In the genomic region with DNA sequence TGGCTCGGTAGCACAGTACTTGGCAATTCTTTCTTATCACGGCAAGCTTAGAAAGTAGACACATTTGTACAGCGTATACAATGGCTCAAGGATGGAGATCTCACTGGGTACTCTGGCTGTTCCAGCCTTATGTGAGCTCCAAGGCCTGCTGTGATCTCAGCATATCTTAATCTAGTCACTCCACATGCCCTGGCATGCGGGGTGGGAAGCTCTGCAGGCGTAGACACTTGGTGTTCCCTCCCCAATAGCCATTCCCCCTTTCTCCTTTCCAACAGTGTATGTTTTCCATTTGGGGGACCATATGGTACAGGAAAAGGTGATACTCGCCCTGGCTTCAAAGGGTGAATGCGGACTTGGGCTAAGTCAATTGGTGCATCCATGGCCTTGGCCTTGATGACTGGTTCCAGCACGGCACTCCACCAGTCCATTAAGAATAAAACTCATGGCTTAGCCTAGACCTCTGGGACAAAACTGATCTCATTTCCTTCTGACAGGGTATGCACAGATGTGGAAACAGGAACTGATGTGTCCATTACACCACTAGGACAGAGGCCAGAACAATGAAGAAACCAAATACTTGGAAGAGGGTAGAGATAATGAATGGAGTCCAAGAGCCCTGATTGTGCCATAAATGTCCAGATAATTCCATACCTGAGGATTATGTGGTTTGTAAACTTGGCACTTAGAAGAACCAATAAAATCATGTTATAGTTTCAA, we compare ENCODE assay signal across 17 cellular contexts. TPM values are rescaled to one million over a fixed set of nuclear protein-coding genes. Genes with fewer than 3 reads are reported as not detected.
DNase-seq lines count a peak whose midpoint lies in the region; ATAC-seq, FAIRE-seq and TF ChIP-seq lines count a peak whose summit lies in the region.
"Had no signal": no experiment of that assay in that cellular context is flagged by ENCODE, and none has a peak within 500 bp of the region (broad histone marks: within the 10 kb centered on the region; RNA-seq: fewer than 3 reads in every experiment).

No MANE protein-coding gene starts in this region.

- peak overlapping the region; percentile 13 for H3K4me2 ChIP-seq in keratinocyte (ENCODE audit: control insufficient read depth, extremely low read depth, insufficient read depth, low read depth, low read length)

- H3K4me3 ChIP-seq in keratinocyte (ENCODE audit: control insufficient read depth in 2 of 3, extremely low read depth in 1 of 3, insufficient read depth in 2 of 3, low read depth in 1 of 3, low read length in 3 of 3) = no peak overlapping the region
- H3K4me3 ChIP-seq: prostate gland had no signal

- TF ChIP-seq CTCF in keratinocyte (optimal IDR thresholded peaks at IDR 0.05 in 1 of 3, IDR thresholded peaks at IDR 0.05 in 1 of 3, conservative IDR thresholded peaks at IDR 0.05 in 1 of 3; ENCODE audit: extremely low read depth in 1 of 3, insufficient read depth in 2 of 3, low read length in 3 of 3) = no peak

- H3K4me1 ChIP-seq in keratinocyte (ENCODE audit: control insufficient read depth, extremely low read depth, insufficient read depth, low read length) = peaks cover 7% of the 10 kb centered on the region
- H3K4me1 ChIP-seq: prostate gland had no signal

- H3K27me3 ChIP-seq in keratinocyte (ENCODE audit: control insufficient read depth, extremely low read depth, insufficient read depth, low read length) = no peaks in the 10 kb centered on the region

- no peaks in the 10 kb centered on the region for H3K9me3 ChIP-seq in keratinocyte (ENCODE audit: control insufficient read depth, low read depth, low read length)
- H3K9me3 ChIP-seq: prostate gland had no signal

- dilution Hi-C loops in keratinocyte (cut with MboI; ENCODE audit: extremely low pct_ligation_motif_present, low sequenced_read_pairs) = no loop called here

- no peak overlapping the region for H2AFZ ChIP-seq in keratinocyte (ENCODE audit: control insufficient read depth, low read length)

- H4K20me1 ChIP-seq in keratinocyte (ENCODE audit: control insufficient read depth, extremely low read depth, insufficient read depth, low read length) = no peaks in the 10 kb centered on the region

- no peak for ATAC-seq in HG02884 (IDR thresholded peaks at IDR 0.05; ENCODE audit: unreplicated experiment)
- ATAC-seq: stimulated activated memory B cell treated with anti-CD40 and anti-IgM and Interleukin-4, amounts not matched to agents 10 μg/mL and 1 μg/mL and 100 μg/mL, for 72 hours had no signal

- FAIRE-seq in keratinocyte (lab: Jason Lieb, UNC) = no peak

- H3K9ac ChIP-seq in keratinocyte (ENCODE audit: control insufficient read depth, extremely low read depth, insufficient read depth, low read length) = no peak overlapping the region

- no peaks in the 10 kb centered on the region for H3K9me1 ChIP-seq in keratinocyte (ENCODE audit: control insufficient read depth, extremely low read depth, insufficient read depth, low read length)

- no peaks in the 10 kb centered on the region for H3K79me2 ChIP-seq in keratinocyte (ENCODE audit: control insufficient read depth, insufficient read depth, low read length)

- H3K36me3 ChIP-seq in keratinocyte (ENCODE audit: control insufficient read depth in 2 of 2, extremely low read depth in 1 of 2, insufficient read depth in 2 of 2, low read length in 2 of 2) = no peaks in the 10 kb centered on the region
- H3K36me3 ChIP-seq: prostate gland had no signal

- H3K27ac ChIP-seq in keratinocyte (ENCODE audit: control insufficient read depth, insufficient read depth, low read length) = no peak overlapping the region
- H3K27ac ChIP-seq: prostate gland had no signal

- DNase-seq in GF-D8 (lab: John Stamatoyannopoulos, UW) = peak; percentile 52
- DNase-seq in NCI-H226 = peak; percentile 52
- DNase-seq in dermis blood vessel endothelial cell = peak; percentile 61
- no peak for DNase-seq in keratinocyte (ENCODE audit: low read depth, low spot score)
- DNase-seq in NCI-H1417 treated with DMSO at 0.1 percent for 48 hours (lab: John Stamatoyannopoulos, UW) = no peak
- DNase-seq in NCI-H146 treated with DMSO at 0.1 percent for 48 hours (lab: John Stamatoyannopoulos, UW; ENCODE audit: unreplicated experiment) = no peak
- no peak for DNase-seq in NCI-H510A (lab: John Stamatoyannopoulos, UW)
- DNase-seq: activated CD4-positive, CD25-positive, alpha-beta regulatory T cell treated with anti-CD3 and anti-CD28 coated beads, Interleukin-2, amount 50 U/mL, for 72 hours; Calu3; endodermal cell; glutamatergic neuron; mesenchymal stem cell; NCI-H1092 treated with DMSO at 0.1 percent for 48 hours; nephron progenitor cell had no signal

RNA-seq across cellular contexts. Expression of a gene that starts 28.4 kb away (rescaled TPM):
- total RNA-seq in dermis blood vessel endothelial cell = 136 and 195 TPM in 2 replicates
- polyA plus RNA-seq in keratinocyte = 111 to 187 TPM (median 115 TPM) in 3 replicates
- 163 TPM for polyA plus RNA-seq in keratinocyte (2011; ENCODE audit: low read depth)
- polyA plus RNA-seq in keratinocyte (2011; cell fraction: cytosol; rRNA removed) = 115 and 141 TPM in 2 replicates
- polyA plus RNA-seq in keratinocyte (2011; cell fraction: nucleus; rRNA removed) = 323 and 359 TPM in 2 replicates
- polyA plus RNA-seq in keratinocyte (2012; ENCODE audit: low replicate concordance) = 66.2 and 105 TPM in 2 replicates
- 134 to 144 TPM (median 142 TPM) in 3 replicates for polyA minus RNA-seq in keratinocyte
- 54.9 TPM for polyA minus RNA-seq in keratinocyte (2011; cell fraction: cytosol; rRNA and poly(A)+ RNA removed)
- polyA minus RNA-seq in keratinocyte (2011; cell fraction: nucleus; rRNA and poly(A)+ RNA removed) = 79.0 and 130 TPM in 2 replicates

Comparison
In these comparisons a context has a peak if more than half of its experiments do, and no peak if none do; other contexts are left out.
1. DNase-seq: peak in GF-D8 (single experiment), NCI-H226 (single experiment) and dermis blood vessel endothelial cell (single experiment); none in keratinocyte (single experiment), NCI-H1417 treated with DMSO at 0.1 percent for 48 hours (single experiment), NCI-H146 treated with DMSO at 0.1 percent for 48 hours (single experiment) and NCI-H510A (single experiment).